ENCODE assay signal across 2 cellular contexts in genomic region chr22:24424001-24424900, GRCh38.
TF ChIP-seq lines count a peak whose summit lies in the region.

No MANE protein-coding gene starts in this region.

TF ChIP-seq in HEK293, 187 proteins besides CTCF, POLR2A, EP300 and RAD21:
- TF ChIP-seq PBX3 (CRISPR knock-in tag; IDR thresholded peaks at IDR 0.05): peak; percentile 29; the same call in 1 of the 2 replicates
- no peak for TF ChIP-seq ZNF548 (tag by site-specific recombination; IDR thresholded peaks at IDR 0.05)
- peak; percentile 49; the same call in 1 of the 2 replicates for TF ChIP-seq ZNF76 (tag by site-specific recombination; IDR thresholded peaks at IDR 0.05; ENCODE audit: borderline replicate concordance, low read depth)
- peak; percentile 82 for TF ChIP-seq ZNF223 (tag by site-specific recombination; IDR thresholded peaks at IDR 0.05)
- TF ChIP-seq ZFHX2 (tag by site-specific recombination; conservative IDR thresholded peaks at IDR 0.05): no peak

TF ChIP-seq in endothelial cell of umbilical vein, 7 proteins besides CTCF, POLR2A, EP300 and RAD21 (continued from another document):
- TF ChIP-seq JUN (IDR thresholded peaks at IDR 0.05; ENCODE audit: borderline replicate concordance, insufficient read depth, insufficient read length, low read depth) (no peak), FOS (IDR thresholded peaks at IDR 0.05; ENCODE audit: borderline replicate concordance, insufficient read depth, low read length) (no peak), EZH2 (IDR thresholded peaks at IDR 0.05; ENCODE audit: borderline replicate concordance, low read depth, low read length, severe bottlenecking) (no peak)
TF ChIP-seq in endothelial cell of umbilical vein: peak in this region for 0.
